In the genomic region with DNA sequence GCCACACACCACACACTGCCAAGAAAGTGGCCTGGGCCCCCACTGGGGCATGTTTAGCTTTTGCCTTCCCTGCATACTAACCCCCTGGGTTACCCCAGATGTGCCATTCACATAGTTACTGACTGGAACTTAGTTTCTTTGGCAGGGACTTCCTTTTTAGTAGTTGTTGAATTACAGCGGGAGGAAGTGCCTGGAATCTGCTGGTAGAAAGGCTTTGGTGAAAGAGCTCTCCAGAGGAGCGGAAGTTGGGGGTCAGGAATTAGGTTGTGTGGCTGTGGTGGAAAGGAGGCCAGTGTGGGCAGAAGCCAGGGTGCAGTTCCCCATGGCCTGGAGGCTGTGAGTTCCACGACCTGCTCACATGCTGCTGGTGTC, we compare ENCODE assay signal across 1 cellular context.
TF ChIP-seq lines count a peak whose summit lies in the region.

No MANE protein-coding gene starts in this region.

TF ChIP-seq in WTC11, 78 proteins besides CTCF, POLR2A, EP300 and RAD21 (continued from another document):
- TF ChIP-seq, protein P1, sequence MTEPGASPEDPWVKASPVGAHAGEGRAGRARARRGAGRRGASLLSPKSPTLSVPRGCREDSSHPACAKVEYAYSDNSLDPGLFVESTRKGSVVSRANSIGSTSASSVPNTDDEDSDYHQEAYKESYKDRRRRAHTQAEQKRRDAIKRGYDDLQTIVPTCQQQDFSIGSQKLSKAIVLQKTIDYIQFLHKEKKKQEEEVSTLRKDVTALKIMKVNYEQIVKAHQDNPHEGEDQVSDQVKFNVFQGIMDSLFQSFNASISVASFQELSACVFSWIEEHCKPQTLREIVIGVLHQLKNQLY (CRISPR knock-in tag; IDR thresholded peaks at IDR 0.05): no peak
- TF ChIP-seq PRRX2 (CRISPR knock-in tag; IDR thresholded peaks at IDR 0.05): no peak
- TF ChIP-seq, protein P2, sequence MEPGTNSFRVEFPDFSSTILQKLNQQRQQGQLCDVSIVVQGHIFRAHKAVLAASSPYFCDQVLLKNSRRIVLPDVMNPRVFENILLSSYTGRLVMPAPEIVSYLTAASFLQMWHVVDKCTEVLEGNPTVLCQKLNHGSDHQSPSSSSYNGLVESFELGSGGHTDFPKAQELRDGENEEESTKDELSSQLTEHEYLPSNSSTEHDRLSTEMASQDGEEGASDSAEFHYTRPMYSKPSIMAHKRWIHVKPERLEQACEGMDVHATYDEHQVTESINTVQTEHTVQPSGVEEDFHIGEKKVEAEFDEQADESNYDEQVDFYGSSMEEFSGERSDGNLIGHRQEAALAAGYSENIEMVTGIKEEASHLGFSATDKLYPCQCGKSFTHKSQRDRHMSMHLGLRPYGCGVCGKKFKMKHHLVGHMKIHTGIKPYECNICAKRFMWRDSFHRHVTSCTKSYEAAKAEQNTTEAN (CRISPR knock-in tag; IDR thresholded peaks at IDR 0.05): no peak
- TF ChIP-seq JUN (CRISPR knock-in tag; IDR thresholded peaks at IDR 0.05): no peak
- no peak for TF ChIP-seq SP1 (CRISPR knock-in tag; conservative IDR thresholded peaks at IDR 0.05)
- TF ChIP-seq TCF7 (CRISPR knock-in tag; IDR thresholded peaks at IDR 0.05; ENCODE audit: low read depth): no peak
TF ChIP-seq in WTC11: peak in this region for 0.
